13 cellular contexts compared by ENCODE assay signal in genomic region chr1:221394011-221394544, GRCh38.
A peak's percentile ranks its signal among the peaks of the same experiment; 100 is the strongest.
DNase-seq lines count a peak whose midpoint lies in the region; ATAC-seq and TF ChIP-seq lines count a peak whose summit lies in the region.
"Had no signal": no experiment of that assay in that cellular context is flagged by ENCODE, and none has a peak within 500 bp of the region (broad histone marks: within the 10 kb centered on the region; RNA-seq: fewer than 3 reads in every experiment).

No MANE protein-coding gene starts in this region.

- no TSS peak for BruUV-seq in A673 (replicated peaks; lab: Mats Ljungman, UMichigan)

- intact Hi-C loops in A673 (cut with micrococcal nuclease; ENCODE audit: unreplicated experiment): no loop called here

- CTCF ChIA-PET in AG04449 (lab: Yijun Ruan, JAX) (interaction anchor here (0.8 to 1.4 kb wide), 4 partner anchors 14 to 36 kb away, joined by 3 read pairs; no protein-coding TSS in a partner anchor), HEK293T (lab: Yijun Ruan, JAX) (no interaction called here), A673 (lab: Charles Lee) (no interaction called here)

- H3K4me1 ChIP-seq in A673 (ENCODE audit: insufficient read depth, low read length, poor library complexity, severe bottlenecking): no peaks in the 10 kb centered on the region

- POLR2A ChIA-PET in AG04449 (lab: Yijun Ruan, JAX): interaction anchor here (1.1 kb wide), 1 partner anchor 12 kb away, joined by 3 read pairs; no protein-coding TSS in a partner anchor
- POLR2A ChIA-PET in HEK293T (lab: Yijun Ruan, JAX): no interaction called here
- POLR2A ChIA-PET in A673 (lab: Charles Lee; ENCODE audit: low non-redundant PET): interaction anchor here (0.6 kb wide), 1 partner anchor 225 kb away, joined by 8 read pairs; no protein-coding TSS in a partner anchor

- ATAC-seq in GM18520 (IDR thresholded peaks at IDR 0.05; ENCODE audit: unreplicated experiment): no peak
- ATAC-seq: sciatic nerve had no signal

- H3K9me3 ChIP-seq in A673 (ENCODE audit: low read depth, low read length, poor library complexity, severe bottlenecking): no peaks in the 10 kb centered on the region

- TF ChIP-seq CTCF in AG04449 (IDR thresholded peaks at IDR 0.05; ENCODE audit: insufficient read depth, low read length, missing control alignments): no peak
- TF ChIP-seq CTCF in A673 (conservative IDR thresholded peaks at IDR 0.05; ENCODE audit: low read depth, low read length): no peak

- DNase-seq in AG04449 (ENCODE audit: low read depth, low spot score) (peak; percentile 82), HEK293T (ENCODE audit: extremely low spot score) (no peak), SHP77 (lab: John Stamatoyannopoulos, UW) (peak; percentile 71 to 77), fibroblast of the conjunctiva (ENCODE audit: low read depth) (peak; percentile 28), A673 (ENCODE audit: low spot score) (no peak), RKO (ENCODE audit: low spot score) (no peak), SKM-1 (lab: John Stamatoyannopoulos, UW; ENCODE audit: unreplicated experiment) (no peak)
- DNase-seq: activated T-cell treated with anti-CD3 and anti-CD28 coated beads, Interleukin-2, amount 50 U/mL, for 1 hour; CD4-positive, alpha-beta T cell; dorsolateral prefrontal cortex; kidney had no signal

- H3K4me3 ChIP-seq in AG04449 (ENCODE audit: low read depth, low read length) (no peak overlapping the region), A673 (ENCODE audit: low read depth, low read length, poor library complexity, severe bottlenecking) (no peak overlapping the region)
- H3K4me3 ChIP-seq: dorsolateral prefrontal cortex had no signal

- H3K36me3 ChIP-seq in A673 (ENCODE audit: insufficient read depth, low read length, poor library complexity, severe bottlenecking): no peaks in the 10 kb centered on the region

- H3K27ac ChIP-seq in A673 (ENCODE audit: low read depth, low read length, poor library complexity, severe bottlenecking): no peak overlapping the region
- H3K27ac ChIP-seq: dorsolateral prefrontal cortex had no signal

- H3K27me3 ChIP-seq in A673 (replicated peaks; ENCODE audit: insufficient read depth, low read depth, low read length, poor library complexity): no peaks in the 10 kb centered on the region

TF ChIP-seq in HEK293T, 16 proteins besides CTCF, POLR2A, EP300 and RAD21:
- TF ChIP-seq CTBP1 (IDR thresholded peaks at IDR 0.05; ENCODE audit: borderline replicate concordance) (peak; percentile 30; the same call in 1 of the 2 replicates), PKNOX1 (IDR thresholded peaks at IDR 0.05) (no peak), NFRKB (IDR thresholded peaks at IDR 0.05) (no peak)

Comparison
In these comparisons a context has a peak if more than half of its experiments do, and no peak if none do; other contexts are left out.
1. DNase-seq: peak in AG04449 (single experiment), SHP77 (2 of 2) and fibroblast of the conjunctiva (single experiment); none in HEK293T (single experiment), A673 (single experiment), RKO (single experiment) and SKM-1 (single experiment).